ENCODE assay signal across 18 cellular contexts in genomic region chr18:22946841-22947240, GRCh38.
"Had no signal": no experiment of that assay in that cellular context is flagged by ENCODE, and none has a peak within 500 bp of the region (broad histone marks: within the 10 kb centered on the region; RNA-seq: fewer than 3 reads in every experiment).

No MANE protein-coding gene starts in this region.

- H3K4me3 Mint-ChIP-seq: activated naive CD8-positive, alpha-beta T cell; central memory CD8-positive, alpha-beta T cell; effector memory CD8-positive, alpha-beta T cell; naive thymus-derived CD8-positive, alpha-beta T cell had no signal

- H3K27ac ChIP-seq: brain microvascular endothelial cell, epithelial cell of prostate, hepatocyte, left lung, neutrophil had no signal

- H3K27me3 Mint-ChIP-seq: activated naive CD8-positive, alpha-beta T cell; central memory CD8-positive, alpha-beta T cell; effector memory CD8-positive, alpha-beta T cell; naive thymus-derived CD8-positive, alpha-beta T cell had no signal

- H3K4me1 ChIP-seq: left lung had no signal

- H3K9me3 ChIP-seq: left lung, neutrophil had no signal

- H3K79me2 ChIP-seq: hepatocyte had no signal

- H2AFZ ChIP-seq: hepatocyte had no signal

- H3K27ac Mint-ChIP-seq: activated naive CD8-positive, alpha-beta T cell; effector memory CD8-positive, alpha-beta T cell; naive thymus-derived CD8-positive, alpha-beta T cell had no signal

- H3K4me3 ChIP-seq: hepatocyte, left lung had no signal

- H3K4me2 ChIP-seq: hepatocyte had no signal

- DNase-seq: activated CD4-positive, alpha-beta T cell treated with anti-CD3 and anti-CD28 coated beads, Interleukin-2, amount 50 U/mL, for 1 hour; activated CD8-positive, alpha-beta memory T cell treated with anti-CD3 and anti-CD28 coated beads for 24 hours; activated gamma-delta T cell treated with Interleukin-2 at 50 U/mL for 16 hours; amygdala; brain microvascular endothelial cell; dermis blood vessel endothelial cell; effector memory CD8-positive, alpha-beta T cell; kidney; left lung; naive thymus-derived CD8-positive, alpha-beta T cell; stimulated activated CD4-positive, alpha-beta T cell treated with anti-CD3 and anti-CD28 coated beads, Interleukin-15, amount 100 ng/mL, for 24 hours; stimulated activated CD4-positive, alpha-beta T cell treated with anti-CD3 and anti-CD28 coated beads, Interleukin-4, amount 100 ng/mL, for 1 hour; stimulated activated naive CD4-positive, alpha-beta T cell had no signal

- H3K27me3 ChIP-seq: brain microvascular endothelial cell, hepatocyte, left lung, neutrophil had no signal

- H3K9me3 Mint-ChIP-seq: central memory CD8-positive, alpha-beta T cell; effector memory CD8-positive, alpha-beta T cell had no signal

- H3K36me3 ChIP-seq: brain microvascular endothelial cell had no signal

- H3K4me1 Mint-ChIP-seq: central memory CD8-positive, alpha-beta T cell had no signal
